ENCODE assay signal across 11 cellular contexts in genomic region chr1:207817778-207818751, GRCh38.
DNase-seq lines count a peak whose midpoint lies in the region; ATAC-seq, FAIRE-seq and TF ChIP-seq lines count a peak whose summit lies in the region.
"Had no signal": no experiment of that assay in that cellular context is flagged by ENCODE, and none has a peak within 500 bp of the region (broad histone marks: within the 10 kb centered on the region; RNA-seq: fewer than 3 reads in every experiment).

No MANE protein-coding gene starts in this region.

- H4K20me1 ChIP-seq in astrocyte (ENCODE audit: insufficient read depth, low read length): no peaks in the 10 kb centered on the region

- H3K4me3 ChIP-seq in Caco-2 (ENCODE audit: low read depth, low read length): no peak overlapping the region
- no peak overlapping the region for H3K4me3 ChIP-seq in astrocyte (ENCODE audit: insufficient read depth, low read depth, low read length)
- peak overlapping the region; percentile 71 to 79 for H3K4me3 ChIP-seq in right atrium auricular region

- DNase-seq in Caco-2 (no peak), astrocyte (ENCODE audit: low read depth) (no peak), right atrium auricular region (ENCODE audit: low spot score) (peak; percentile 75), AG08395 (ENCODE audit: low spot score) (no peak), NCI-H2196 treated with DMSO at 0.1 percent for 48 hours (lab: John Stamatoyannopoulos, UW; ENCODE audit: unreplicated experiment) (no peak), SW480 (ENCODE audit: low spot score) (no peak)
- DNase-seq in stimulated activated effector memory CD8-positive, alpha-beta T cell treated with anti-CD3 and anti-CD28 coated beads, Interleukin-12 subunit alpha, Interleukin-12 subunit beta, amount 100 ng/mL, for 72 hours (ENCODE audit: low spot score in 2 of 2): no peak
- DNase-seq: NCI-H2171 treated with DMSO at 0.1 percent for 48 hours had no signal

- H3K27me3 Mint-ChIP-seq in Caco-2 (ENCODE audit: insufficient read depth, unreplicated experiment): no peaks in the 10 kb centered on the region
- H3K27me3 Mint-ChIP-seq in astrocyte (ENCODE audit: low read depth, unreplicated experiment): no peaks in the 10 kb centered on the region

- H3K9me3 ChIP-seq in Caco-2: no peaks in the 10 kb centered on the region
- no peaks in the 10 kb centered on the region for H3K9me3 ChIP-seq in astrocyte (ENCODE audit: insufficient read depth, low read depth, low read length)
- no peaks in the 10 kb centered on the region for H3K9me3 ChIP-seq in right atrium auricular region

- H3K4me1 ChIP-seq in Caco-2: no peaks in the 10 kb centered on the region
- peaks cover 5% of the 10 kb centered on the region for H3K4me1 ChIP-seq in astrocyte (ENCODE audit: insufficient read depth, low read length)
- H3K4me1 ChIP-seq in right atrium auricular region: peaks cover 0 to 93% of the 10 kb centered on the region in 2 donors

- H3K9me3 Mint-ChIP-seq in Caco-2 (ENCODE audit: unreplicated experiment) (no peaks in the 10 kb centered on the region), astrocyte (ENCODE audit: unreplicated experiment) (no peaks in the 10 kb centered on the region)
- H3K9me3 Mint-ChIP-seq in stimulated activated effector memory CD8-positive, alpha-beta T cell treated with anti-CD3 and anti-CD28 coated beads, Interleukin-12 subunit alpha, Interleukin-12 subunit beta, amount 100 ng/mL, for 72 hours: no peaks in the 10 kb centered on the region

- ATAC-seq in stimulated activated effector memory CD8-positive, alpha-beta T cell treated with anti-CD3 and anti-CD28 coated beads, Interleukin-12 subunit alpha, Interleukin-12 subunit beta, amount 100 ng/mL, for 72 hours: no peak
- no peak for ATAC-seq in HG03159 (IDR thresholded peaks at IDR 0.05; ENCODE audit: unreplicated experiment)
- ATAC-seq: Panc1 had no signal

- peak overlapping the region; percentile 47 for H3K9ac ChIP-seq in astrocyte (ENCODE audit: low read length)

- FAIRE-seq in astrocyte (lab: Jason Lieb, UNC): no peak
- FAIRE-seq: urothelium cell line had no signal

- intact Hi-C loops in Caco-2 (cut with micrococcal nuclease; ENCODE audit: unreplicated experiment): no loop called here

- peak overlapping the region; percentile 46 for H3K27ac Mint-ChIP-seq in Caco-2 (ENCODE audit: unreplicated experiment)
- H3K27ac Mint-ChIP-seq in astrocyte (ENCODE audit: unreplicated experiment): peak overlapping the region; percentile 69
- peak overlapping the region; percentile 20 for H3K27ac Mint-ChIP-seq in stimulated activated effector memory CD8-positive, alpha-beta T cell treated with anti-CD3 and anti-CD28 coated beads, Interleukin-12 subunit alpha, Interleukin-12 subunit beta, amount 100 ng/mL, for 72 hours

- peak overlapping the region; percentile 80 for H3K4me2 ChIP-seq in astrocyte (ENCODE audit: low read length)

- H3K79me2 ChIP-seq in astrocyte (ENCODE audit: insufficient read depth, low read length): no peaks in the 10 kb centered on the region

- H2AFZ ChIP-seq in astrocyte (ENCODE audit: low read depth, low read length): no peak overlapping the region

- TF ChIP-seq CTCF in Caco-2 (IDR thresholded peaks at IDR 0.05; ENCODE audit: insufficient read depth in 1 of 2, low read depth in 1 of 2, low read length in 1 of 2, severe bottlenecking in 1 of 2, unreplicated experiment in 1 of 2): no peak
- no peak for TF ChIP-seq CTCF in astrocyte (IDR thresholded peaks at IDR 0.05; ENCODE audit: insufficient read depth, low read depth, low read length)
- no peak for TF ChIP-seq CTCF in right atrium auricular region (IDR thresholded peaks at IDR 0.05)

- CTCF ChIA-PET in Caco-2 (lab: Charles Lee): interaction anchor here (0.7 kb wide), 1 partner anchor 51 kb away, joined by 3 read pairs; no protein-coding TSS in a partner anchor

- H3K27ac ChIP-seq in astrocyte (ENCODE audit: low read depth, low read length) (no peak overlapping the region), right atrium auricular region (peak overlapping the region; percentile 94 to 96)

- H3K4me1 Mint-ChIP-seq in Caco-2 (ENCODE audit: low read depth, unreplicated experiment) (peaks cover 11% of the 10 kb centered on the region), astrocyte (ENCODE audit: low read depth, unreplicated experiment) (peaks cover 43% of the 10 kb centered on the region)
- H3K4me1 Mint-ChIP-seq in stimulated activated effector memory CD8-positive, alpha-beta T cell treated with anti-CD3 and anti-CD28 coated beads, Interleukin-12 subunit alpha, Interleukin-12 subunit beta, amount 100 ng/mL, for 72 hours: peaks cover 82% of the 10 kb centered on the region

- no TSS peak for BruUV-seq in Caco-2 (replicated peaks; lab: Mats Ljungman, UMichigan)

- peaks cover 1% of the 10 kb centered on the region for H3K36me3 ChIP-seq in Caco-2 (ENCODE audit: control insufficient read depth, insufficient read depth, low read length)
- H3K36me3 ChIP-seq in astrocyte (ENCODE audit: insufficient read depth, low read length): no peaks in the 10 kb centered on the region
- H3K36me3 ChIP-seq in right atrium auricular region: peaks cover 84% of the 10 kb centered on the region

- H3K4me3 Mint-ChIP-seq in Caco-2 (ENCODE audit: unreplicated experiment) (no peak overlapping the region), astrocyte (ENCODE audit: unreplicated experiment) (peak overlapping the region; percentile 45)
- H3K4me3 Mint-ChIP-seq in stimulated activated effector memory CD8-positive, alpha-beta T cell treated with anti-CD3 and anti-CD28 coated beads, Interleukin-12 subunit alpha, Interleukin-12 subunit beta, amount 100 ng/mL, for 72 hours: no peak overlapping the region

- H3K36me3 Mint-ChIP-seq in Caco-2 (ENCODE audit: insufficient read depth, unreplicated experiment) (peaks cover 48% of the 10 kb centered on the region), astrocyte (ENCODE audit: low read depth, unreplicated experiment) (peaks cover 8% of the 10 kb centered on the region)
- H3K36me3 Mint-ChIP-seq in stimulated activated effector memory CD8-positive, alpha-beta T cell treated with anti-CD3 and anti-CD28 coated beads, Interleukin-12 subunit alpha, Interleukin-12 subunit beta, amount 100 ng/mL, for 72 hours: peaks cover 63% of the 10 kb centered on the region

- H3K27me3 ChIP-seq in Caco-2 (replicated peaks; ENCODE audit: control insufficient read depth, insufficient read depth, low read length) (no peaks in the 10 kb centered on the region), astrocyte (ENCODE audit: insufficient read depth, low read length) (no peaks in the 10 kb centered on the region), right atrium auricular region (no peaks in the 10 kb centered on the region)

- POLR2A ChIA-PET in Caco-2 (lab: Charles Lee): no interaction called here

Comparison
In these comparisons a context has a peak if more than half of its experiments do, and no peak if none do; other contexts are left out.
1. H3K4me3 ChIP-seq: peak in right atrium auricular region (2 of 2); none in Caco-2 (single experiment) and astrocyte (single experiment).
2. Peak in every context shown above with its lines, with median percentiles within 50 percentile points of each other: H3K27ac Mint-ChIP-seq.